Comparison of ENCODE assay signal across 3 cellular contexts in genomic region chr11:67562951-67563350, GRCh38.
A peak's percentile ranks its signal among the peaks of the same experiment; 100 is the strongest.
TF ChIP-seq lines count a peak whose summit lies in the region.

No MANE protein-coding gene starts in this region.

TF ChIP-seq in HEK293T, 16 proteins besides CTCF, POLR2A, EP300 and RAD21:
- no peak for TF ChIP-seq HDGF (IDR thresholded peaks at IDR 0.05; ENCODE audit: borderline replicate concordance)
- TF ChIP-seq, protein P1, sequence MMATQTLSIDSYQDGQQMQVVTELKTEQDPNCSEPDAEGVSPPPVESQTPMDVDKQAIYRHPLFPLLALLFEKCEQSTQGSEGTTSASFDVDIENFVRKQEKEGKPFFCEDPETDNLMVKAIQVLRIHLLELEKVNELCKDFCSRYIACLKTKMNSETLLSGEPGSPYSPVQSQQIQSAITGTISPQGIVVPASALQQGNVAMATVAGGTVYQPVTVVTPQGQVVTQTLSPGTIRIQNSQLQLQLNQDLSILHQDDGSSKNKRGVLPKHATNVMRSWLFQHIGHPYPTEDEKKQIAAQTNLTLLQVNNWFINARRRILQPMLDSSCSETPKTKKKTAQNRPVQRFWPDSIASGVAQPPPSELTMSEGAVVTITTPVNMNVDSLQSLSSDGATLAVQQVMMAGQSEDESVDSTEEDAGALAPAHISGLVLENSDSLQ (IDR thresholded peaks at IDR 0.05), result 0 out of 2 replicates have a peak, but pooled peaks have one; percentile 19

TF ChIP-seq in SK-N-SH treated with all-trans-retinoic acid at 6 μM for 48 hours, 23 proteins besides CTCF, POLR2A, EP300 and RAD21:
- 0 out of 2 replicates have a peak, but pooled peaks have one; percentile 5 for TF ChIP-seq ISL1 (CRISPR knock-in tag; IDR thresholded peaks at IDR 0.05)
- no peak for TF ChIP-seq ZNF8 (CRISPR knock-in tag; IDR thresholded peaks at IDR 0.05)

TF ChIP-seq in HepG2, 621 proteins besides CTCF, POLR2A, EP300 and RAD21:
- no peak for TF ChIP-seq PAWR (CRISPR knock-in tag; IDR thresholded peaks at IDR 0.05; ENCODE audit: borderline replicate concordance)
- TF ChIP-seq KDM3A (CRISPR knock-in tag; IDR thresholded peaks at IDR 0.05; ENCODE audit: low read depth), result no peak
- no peak for TF ChIP-seq ZNF775 (CRISPR knock-in tag; IDR thresholded peaks at IDR 0.05; ENCODE audit: borderline replicate concordance)
- TF ChIP-seq AGO1 (IDR thresholded peaks at IDR 0.05; ENCODE audit: low read depth, low read length, poor library complexity, severe bottlenecking), result no peak
- no peak for TF ChIP-seq ATAD3A (CRISPR knock-in tag; IDR thresholded peaks at IDR 0.05)
- TF ChIP-seq, protein P2, sequence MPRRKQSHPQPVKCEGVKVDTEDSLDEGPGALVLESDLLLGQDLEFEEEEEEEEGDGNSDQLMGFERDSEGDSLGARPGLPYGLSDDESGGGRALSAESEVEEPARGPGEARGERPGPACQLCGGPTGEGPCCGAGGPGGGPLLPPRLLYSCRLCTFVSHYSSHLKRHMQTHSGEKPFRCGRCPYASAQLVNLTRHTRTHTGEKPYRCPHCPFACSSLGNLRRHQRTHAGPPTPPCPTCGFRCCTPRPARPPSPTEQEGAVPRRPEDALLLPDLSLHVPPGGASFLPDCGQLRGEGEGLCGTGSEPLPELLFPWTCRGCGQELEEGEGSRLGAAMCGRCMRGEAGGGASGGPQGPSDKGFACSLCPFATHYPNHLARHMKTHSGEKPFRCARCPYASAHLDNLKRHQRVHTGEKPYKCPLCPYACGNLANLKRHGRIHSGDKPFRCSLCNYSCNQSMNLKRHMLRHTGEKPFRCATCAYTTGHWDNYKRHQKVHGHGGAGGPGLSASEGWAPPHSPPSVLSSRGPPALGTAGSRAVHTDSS (CRISPR knock-in tag; conservative IDR thresholded peaks at IDR 0.05), result no peak
